In the genomic region with DNA sequence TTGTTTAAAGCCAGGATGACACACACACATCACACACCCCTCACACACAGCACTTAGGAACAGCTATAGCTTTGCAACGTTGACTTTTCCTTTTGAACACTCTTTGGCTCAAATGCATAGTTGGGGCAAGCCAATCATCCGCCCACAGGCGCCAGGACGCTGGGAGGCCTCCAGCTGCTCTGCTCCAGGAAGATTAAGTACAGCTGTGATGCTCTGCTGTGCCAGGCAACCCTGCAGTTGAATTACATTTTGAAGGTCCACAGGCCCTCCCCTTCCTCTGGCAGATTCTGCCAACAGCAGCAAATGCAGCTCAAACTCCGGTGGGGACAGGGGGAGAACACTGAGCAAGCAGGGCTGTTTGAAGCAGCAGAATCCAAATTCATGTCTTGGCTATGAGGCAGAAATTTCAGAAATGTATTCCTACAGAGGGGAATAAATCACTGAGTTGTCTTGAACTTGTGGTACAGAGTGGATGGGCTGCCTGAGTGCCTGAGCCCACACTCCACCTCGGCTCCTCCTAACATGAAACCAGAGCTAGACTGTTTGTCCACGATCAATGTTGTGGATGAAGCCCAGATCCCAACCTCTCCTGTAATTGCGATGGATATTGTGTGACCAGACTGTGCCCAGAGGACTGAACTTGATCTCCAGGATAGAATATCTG, we compare ENCODE assay signal across 8 cellular contexts.
DNase-seq lines count a peak whose midpoint lies in the region; ATAC-seq and TF ChIP-seq lines count a peak whose summit lies in the region.

No MANE protein-coding gene starts in this region.

- H3K23ac ChIP-seq in H9 (ENCODE audit: insufficient read length, low read depth, low read length): no peak overlapping the region

- WGBS in H9 (ENCODE audit: extremely low coverage, insufficient read length, low lambda C conversion rate): no CpG with 5 or more reads among the region's 8 CpGs

- H3K36me3 Mint-ChIP-seq in H9 (ENCODE audit: insufficient read depth in 1 of 3, low read depth in 3 of 3) (no peaks in the 10 kb centered on the region), immature natural killer cell (no peaks in the 10 kb centered on the region)
- H3K36me3 Mint-ChIP-seq in activated naive CD8-positive, alpha-beta T cell treated with anti-CD3 and anti-CD28 coated beads for 36 hours: no peaks in the 10 kb centered on the region

- DNase-seq in H9 (no peak), amniotic epithelial cell (ENCODE audit: low read depth) (peak; percentile 82), left ventricle myocardium superior (peak; percentile 87), immature natural killer cell (no peak)
- no peak for DNase-seq in activated naive CD8-positive, alpha-beta T cell treated with anti-CD3 and anti-CD28 coated beads for 36 hours

- no peak overlapping the region for H3K18ac ChIP-seq in H9 (ENCODE audit: insufficient read length, low read depth, low read length)

- H3K56ac ChIP-seq in H9 (ENCODE audit: insufficient read length, low read depth, low read length): no peak overlapping the region

- no peaks in the 10 kb centered on the region; the same call in 1 of the 2 replicates for H3K27me3 Mint-ChIP-seq in H9 (ENCODE audit: low read depth)
- H3K27me3 Mint-ChIP-seq in activated naive CD8-positive, alpha-beta T cell treated with anti-CD3 and anti-CD28 coated beads for 36 hours: no peaks in the 10 kb centered on the region
- peaks cover 0 to 5% (median 0%) of the 10 kb centered on the region in 3 donors for H3K27me3 Mint-ChIP-seq in immature natural killer cell (ENCODE audit: low read depth in 3 of 3)

- H3K27me3 ChIP-seq in H9 (ENCODE audit: insufficient read depth, low read length): no peaks in the 10 kb centered on the region

- ATAC-seq in left ventricle myocardium superior (peak; percentile 78), GM21423 (IDR thresholded peaks at IDR 0.05; ENCODE audit: unreplicated experiment) (no peak), GM18519 (IDR thresholded peaks at IDR 0.05; ENCODE audit: low FRiP score, unreplicated experiment) (no peak)

- H3K4me1 Mint-ChIP-seq in H9 (peaks cover 6 to 11% of the 10 kb centered on the region in 2 experiments; a peak in 3 of 4 replicates), immature natural killer cell (no peaks in the 10 kb centered on the region)
- H3K4me1 Mint-ChIP-seq in activated naive CD8-positive, alpha-beta T cell treated with anti-CD3 and anti-CD28 coated beads for 36 hours: no peaks in the 10 kb centered on the region

- H4K8ac ChIP-seq in H9 (replicated peaks; ENCODE audit: insufficient read length, low read depth, low read length): no peak overlapping the region

- TF ChIP-seq CTCF in H9 (conservative IDR thresholded peaks at IDR 0.05): no peak

- H3K79me1 ChIP-seq in H9 (ENCODE audit: insufficient read depth, low read depth, low read length, poor library complexity, severe bottlenecking): no peaks in the 10 kb centered on the region

- H2BK15ac ChIP-seq in H9 (ENCODE audit: low read depth, low read length): no peak overlapping the region

- no peak overlapping the region for H3K4me2 ChIP-seq in H9 (ENCODE audit: insufficient read depth, insufficient read length, low read length)

- H3K23me2 ChIP-seq in H9 (ENCODE audit: insufficient read length, low read depth, low read length, poor library complexity, severe bottlenecking): no peaks in the 10 kb centered on the region

- H3K27ac ChIP-seq in H9 (ENCODE audit: insufficient read length, low read depth, low read length) (no peak overlapping the region), skin epidermis (peak overlapping the region in 19 of 21 experiments; percentile 9 to 77 (median 62))

- no peak overlapping the region for H2BK5ac ChIP-seq in H9 (ENCODE audit: insufficient read length, low read length)

- no peak overlapping the region for H2AK5ac ChIP-seq in H9 (ENCODE audit: insufficient read length, low read length)

- intact Hi-C loops in left ventricle myocardium superior (cut with micrococcal nuclease): no loop called here

- H4K5ac ChIP-seq in H9 (ENCODE audit: insufficient read length, low read depth, low read length): no peak overlapping the region

- no peaks in the 10 kb centered on the region for H3K4me1 ChIP-seq in H9 (ENCODE audit: insufficient read depth, low read length)

- H3K79me2 ChIP-seq in H9 (ENCODE audit: insufficient read depth, low read length): no peaks in the 10 kb centered on the region

- H3K4ac ChIP-seq in H9 (ENCODE audit: low read depth, low read length): no peak overlapping the region

- H4K20me1 ChIP-seq in H9 (ENCODE audit: control insufficient read depth, insufficient read depth, insufficient read length): no peaks in the 10 kb centered on the region

- H3T11ph ChIP-seq in H9 (ENCODE audit: low read length): no peak overlapping the region

- no peak overlapping the region for H3K4me3 ChIP-seq in skin epidermis

- H2AFZ ChIP-seq in H9 (ENCODE audit: low read length): no peak overlapping the region

- no peak overlapping the region for H2BK20ac ChIP-seq in H9 (ENCODE audit: low read depth, low read length, poor library complexity, severe bottlenecking)

- H3K14ac ChIP-seq in H9 (ENCODE audit: insufficient read depth, low read length): peak overlapping the region; percentile 14; the same call in 1 of the 2 replicates

- no peak overlapping the region for H3K4me3 Mint-ChIP-seq in H9
- H3K4me3 Mint-ChIP-seq in activated naive CD8-positive, alpha-beta T cell treated with anti-CD3 and anti-CD28 coated beads for 36 hours: no peak overlapping the region
- H3K4me3 Mint-ChIP-seq in immature natural killer cell: no peak overlapping the region

- peak overlapping the region in 1 of 3 experiments; percentile 41; a peak in 1 of 7 replicates for H3K27ac Mint-ChIP-seq in H9
- H3K27ac Mint-ChIP-seq in activated naive CD8-positive, alpha-beta T cell treated with anti-CD3 and anti-CD28 coated beads for 36 hours: no peak overlapping the region
- H3K27ac Mint-ChIP-seq in immature natural killer cell: peak overlapping the region in 2 of 6 donors; percentile 19 to 51

- H3K9ac ChIP-seq in H9 (ENCODE audit: extremely low read depth, insufficient read length, low read length): no peak overlapping the region

- no peak overlapping the region for H2BK12ac ChIP-seq in H9 (ENCODE audit: insufficient read length, low read depth, low read length)

- H3K9me3 ChIP-seq in H9 (ENCODE audit: control insufficient read depth, low read depth, low read length): no peaks in the 10 kb centered on the region

- H4K91ac ChIP-seq in H9 (ENCODE audit: insufficient read length, low read depth, low read length): no peak overlapping the region

- H3K9me3 Mint-ChIP-seq in H9: no peaks in the 10 kb centered on the region
- no peaks in the 10 kb centered on the region for H3K9me3 Mint-ChIP-seq in activated naive CD8-positive, alpha-beta T cell treated with anti-CD3 and anti-CD28 coated beads for 36 hours
- H3K9me3 Mint-ChIP-seq in immature natural killer cell: no peaks in the 10 kb centered on the region

- no peak overlapping the region for H2BK120ac ChIP-seq in H9 (ENCODE audit: low read depth, low read length, poor library complexity, severe bottlenecking)

Comparison
In these comparisons a context has a peak if more than half of its experiments do, and no peak if none do; other contexts are left out.
1. DNase-seq: peak in amniotic epithelial cell (single experiment) and left ventricle myocardium superior (single experiment); none in H9 (single experiment), activated naive CD8-positive, alpha-beta T cell treated with anti-CD3 and anti-CD28 coated beads for 36 hours (single experiment) and immature natural killer cell (0 of 3).